Comparison of ENCODE assay signal across 16 cellular contexts in genomic region chr10:27908231-27908630, GRCh38.
"Had no signal": no experiment of that assay in that cellular context is flagged by ENCODE, and none has a peak within 500 bp of the region (broad histone marks: within the 10 kb centered on the region; RNA-seq: fewer than 3 reads in every experiment).

No MANE protein-coding gene starts in this region.

- DNase-seq: activated CD4-positive, alpha-beta T cell treated with anti-CD3 and anti-CD28 coated beads for 48 hours; activated CD4-positive, alpha-beta T cell treated with anti-CD3 and anti-CD28 coated beads, Interleukin-2, amount 50 U/mL, for 4 hours; activated CD4-positive, CD25-positive, alpha-beta regulatory T cell treated with anti-CD3 and anti-CD28 coated beads, Interleukin-2, amount 50 U/mL, for 72 hours; activated CD8-positive, alpha-beta memory T cell treated with anti-CD3 and anti-CD28 coated beads, Interleukin-2, amount 50 U/mL, for 48 hours; activated CD8-positive, alpha-beta T cell treated with anti-CD3 and anti-CD28 coated beads, Interleukin-2, amount 10 ng/mL, durations not matched to agents 7 days and 5 days; activated effector memory CD4-positive, alpha-beta T cell treated with Interleukin-2 at 50 U/mL for 16 hours; activated naive CD4-positive, alpha-beta T cell; activated T-cell treated with anti-CD3 and anti-CD28 coated beads, Interleukin-2, amount 50 U/mL, for 24 hours; aorta; NCI-H1092 treated with DMSO at 0.1 percent for 48 hours; NCI-H1694 treated with DMSO at 0.1 percent for 48 hours; NCI-H510A treated with DMSO at 0.1 percent for 48 hours; NCI-H82; Peyer's patch; Right ventricle myocardium superior had no signal

- ATAC-seq: activated CD8-positive, alpha-beta T cell treated with anti-CD3 and anti-CD28 coated beads, Interleukin-2, amount 10 ng/mL, durations not matched to agents 7 days and 5 days; WTC11 had no signal
